7 cellular contexts compared by ENCODE assay signal in genomic region chr1:27538305-27538676, GRCh38. TPM values are rescaled to one million over a fixed set of nuclear protein-coding genes. Genes with fewer than 3 reads are reported as not detected.
DNase-seq lines count a peak whose midpoint lies in the region; ATAC-seq and TF ChIP-seq lines count a peak whose summit lies in the region.
"Not testable (repeated sequence)": the region's sequence is repeated elsewhere in the genome, so short reads cannot be mapped to it uniquely, and the experiment has no call there.

No MANE protein-coding gene starts in this region.

- peak overlapping the region; percentile 57 for H3K4me2 ChIP-seq in smooth muscle cell

- peak overlapping the region; percentile 75 for H3K4me3 Mint-ChIP-seq in HFFc6
- not testable (repeated sequence) for H3K4me3 Mint-ChIP-seq in MCF 10A (ENCODE audit: unreplicated experiment); natural killer cell

- intact Hi-C loops in MCF 10A (cut with micrococcal nuclease); esophagus squamous epithelium (cut with DNase I); right cardiac atrium (cut with DNase I); natural killer cell (cut with micrococcal nuclease): not testable (repeated sequence)

- H3K27me3 Mint-ChIP-seq in HFFc6 (ENCODE audit: insufficient read depth); MCF 10A (ENCODE audit: insufficient read depth, unreplicated experiment); natural killer cell (ENCODE audit: low read depth in 2 of 2): not testable (repeated sequence)

- BruUV-seq in MCF 10A (replicated peaks; lab: Mats Ljungman, UMichigan), result not testable (repeated sequence)

- not testable (repeated sequence) for H3K4me3 ChIP-seq in SJCRH30; esophagus squamous epithelium; right cardiac atrium (ENCODE audit: low read length); smooth muscle cell

- not testable (repeated sequence) for TF ChIP-seq POLR2A in esophagus squamous epithelium (IDR thresholded peaks at IDR 0.05)

- H3K9ac ChIP-seq in smooth muscle cell (ENCODE audit: low read depth), result not testable (repeated sequence)

- TF ChIP-seq CTCF in HFFc6 (IDR thresholded peaks at IDR 0.05); MCF 10A (IDR thresholded peaks at IDR 0.05; ENCODE audit: unreplicated experiment); esophagus squamous epithelium (IDR thresholded peaks at IDR 0.05); natural killer cell (IDR thresholded peaks at IDR 0.05); smooth muscle cell (IDR thresholded peaks at IDR 0.05; ENCODE audit: borderline replicate concordance, insufficient read depth, poor library complexity, severe bottlenecking): not testable (repeated sequence)

- not testable (repeated sequence) for H2AFZ ChIP-seq in smooth muscle cell (ENCODE audit: low read depth)

- WGBS in esophagus squamous epithelium, 2 donors, result 79 to 80% methylated on average over 3 to 4 of the region's 4 CpGs
- WGBS in right cardiac atrium, result 94% methylated on average over 4 of the region's 4 CpGs
- WGBS in smooth muscle cell (ENCODE audit: low lambda C conversion rate), result 87% methylated on average over 4 of the region's 4 CpGs

- DNase-seq in HFFc6; SJCRH30; MCF 10A (ENCODE audit: unreplicated experiment); esophagus squamous epithelium (lab: John Stamatoyannopoulos, UW); right cardiac atrium; natural killer cell; smooth muscle cell (lab: John Stamatoyannopoulos, UW; ENCODE audit: unreplicated experiment): not testable (repeated sequence)

- peaks cover 78% of the 10 kb centered on the region for H3K4me1 ChIP-seq in SJCRH30
- peaks cover 63 to 93% (median 78%) of the 10 kb centered on the region in 3 donors for H3K4me1 ChIP-seq in esophagus squamous epithelium
- peaks cover 22% of the 10 kb centered on the region for H3K4me1 ChIP-seq in right cardiac atrium (ENCODE audit: control insufficient read depth, insufficient read depth, low read length)
- H3K4me1 ChIP-seq in smooth muscle cell (ENCODE audit: low read depth), result peaks cover 32% of the 10 kb centered on the region

- H3F3A ChIP-seq in smooth muscle cell (ENCODE audit: low read depth), result peaks cover 11% of the 10 kb centered on the region

- H3K36me3 ChIP-seq in SJCRH30 (peaks cover 46% of the 10 kb centered on the region), esophagus squamous epithelium (peaks cover 5 to 22% (median 5%) of the 10 kb centered on the region in 3 donors)
- H3K36me3 ChIP-seq in smooth muscle cell (ENCODE audit: low read depth), result not testable (repeated sequence)

- not testable (repeated sequence) for H3K27me3 ChIP-seq in SJCRH30; esophagus squamous epithelium; right cardiac atrium (ENCODE audit: control insufficient read depth, insufficient read depth); smooth muscle cell (ENCODE audit: low read depth)

- H3K4me1 Mint-ChIP-seq in HFFc6 (ENCODE audit: low read depth) (peaks cover 75% of the 10 kb centered on the region), MCF 10A (ENCODE audit: insufficient read depth, unreplicated experiment) (peaks cover 32% of the 10 kb centered on the region), natural killer cell (peaks cover 7 to 21% of the 10 kb centered on the region in 2 donors)

- peaks cover 63% of the 10 kb centered on the region for H4K20me1 ChIP-seq in smooth muscle cell (ENCODE audit: low read depth)

- H3K27ac ChIP-seq in SJCRH30 (peak overlapping the region; percentile 33), esophagus squamous epithelium (peak overlapping the region; percentile 90 to 99 (median 93)), right cardiac atrium (ENCODE audit: low read length) (peak overlapping the region; percentile 25), smooth muscle cell (ENCODE audit: low read depth) (peak overlapping the region; percentile 97)

- H3K9me3 Mint-ChIP-seq in HFFc6; MCF 10A (ENCODE audit: unreplicated experiment); natural killer cell: not testable (repeated sequence)

- peaks cover 26% of the 10 kb centered on the region for H3K36me3 Mint-ChIP-seq in HFFc6 (ENCODE audit: low read depth)
- peaks cover 46% of the 10 kb centered on the region for H3K36me3 Mint-ChIP-seq in MCF 10A (ENCODE audit: insufficient read depth, unreplicated experiment)
- H3K36me3 Mint-ChIP-seq in natural killer cell, result not testable (repeated sequence)

- H3K79me2 ChIP-seq in smooth muscle cell (ENCODE audit: low read depth), result peaks cover 13% of the 10 kb centered on the region

- not testable (repeated sequence) for H3K9me3 ChIP-seq in SJCRH30 (replicated peaks); esophagus squamous epithelium; right cardiac atrium (ENCODE audit: control insufficient read depth, low read length); smooth muscle cell (replicated peaks; ENCODE audit: low read depth)

- CTCF ChIA-PET in MCF 10A (lab: Yijun Ruan, JAX), result interaction anchor here (0.6 to 1.0 kb wide), 4 partner anchors 19 to 931 kb away, joined by 3 to 5 read pairs (median 4); no protein-coding TSS in a partner anchor

- H3K27ac Mint-ChIP-seq in HFFc6 (peak overlapping the region; percentile 97), MCF 10A (ENCODE audit: low read depth, unreplicated experiment) (peak overlapping the region; percentile 71), natural killer cell (peak overlapping the region in 1 of 2 donors; percentile 6)

- not testable (repeated sequence) for ATAC-seq in right cardiac atrium
- ATAC-seq in natural killer cell, result peak in 2 of 3 donors; percentile 46 to 49

- POLR2A ChIA-PET in MCF 10A (lab: Yijun Ruan, JAX), result interaction anchor here (0.7 to 9.1 kb wide), 4 partner anchors 13 to 141 kb away, joined by 4 to 78 read pairs (median 16); partner anchors contain the start of gene WASF2

RNA-seq across cellular contexts. Expression of gene WASF2, which starts 48.3 kb away (rescaled TPM):
- 10 to 100 TPM; 84.4 to 99.7 (median 93.1) TPM for total RNA-seq in HFFc6 (2021; fragmentation: NEBNext Ultra II Directional; extraction: Animal tissue kit (Norgen Biotek cat#: 25700))
- total RNA-seq in SJCRH30 (2014; rRNA removed; shearing (Covaris generic)), result 38.2 and 43.6 TPM in 2 replicates
- total RNA-seq in MCF 10A (2022) (131 and 154 TPM in 2 replicates), esophagus squamous epithelium (10 to 100 TPM; 53.7 to 92.8 (median 79.8) TPM), right cardiac atrium (10 to 100 TPM; 64.4 to 77.9 (median 71.5) TPM), natural killer cell (100 to 1,000 TPM; 137 to 153 (median 143) TPM), smooth muscle cell (26.7 and 34.3 TPM in 2 replicates)
- polyA plus RNA-seq in right cardiac atrium (22.1 TPM), smooth muscle cell (46.1 and 76.2 TPM in 2 replicates)

Comparison
In these comparisons a context has a peak if more than half of its experiments do, and no peak if none do; other contexts are left out.
1. H3K27ac ChIP-seq: peak in every context shown above with its lines; median percentile 97 in smooth muscle cell; 93 in esophagus squamous epithelium; 33 in SJCRH30; 25 in right cardiac atrium.